Comparison of ENCODE assay signal across 1 cellular context in the genomic region with DNA sequence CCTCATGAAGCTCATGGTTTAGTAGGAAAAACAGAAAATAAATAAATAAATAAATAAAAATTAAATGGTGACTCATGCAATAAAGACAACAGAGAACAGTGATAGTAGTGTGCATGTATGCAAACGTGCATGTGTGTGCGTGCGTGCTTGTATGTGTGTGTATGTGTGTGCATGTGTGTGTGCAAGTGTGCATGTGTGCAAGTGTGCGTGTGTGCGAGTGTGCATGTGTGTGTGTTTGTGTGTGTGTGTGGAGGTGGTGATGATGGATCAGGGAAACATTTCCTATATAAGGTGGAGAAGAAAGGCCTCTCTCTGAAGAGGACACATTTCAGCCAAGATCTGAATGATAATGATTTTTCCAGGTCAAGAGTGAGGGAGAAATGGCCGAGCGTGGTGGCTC.
TF ChIP-seq lines count a peak whose summit lies in the region.

No MANE protein-coding gene starts in this region.

TF ChIP-seq in GM12878, 131 proteins besides CTCF, POLR2A, EP300 and RAD21 (continued from another document):
- TF ChIP-seq, protein P1, sequence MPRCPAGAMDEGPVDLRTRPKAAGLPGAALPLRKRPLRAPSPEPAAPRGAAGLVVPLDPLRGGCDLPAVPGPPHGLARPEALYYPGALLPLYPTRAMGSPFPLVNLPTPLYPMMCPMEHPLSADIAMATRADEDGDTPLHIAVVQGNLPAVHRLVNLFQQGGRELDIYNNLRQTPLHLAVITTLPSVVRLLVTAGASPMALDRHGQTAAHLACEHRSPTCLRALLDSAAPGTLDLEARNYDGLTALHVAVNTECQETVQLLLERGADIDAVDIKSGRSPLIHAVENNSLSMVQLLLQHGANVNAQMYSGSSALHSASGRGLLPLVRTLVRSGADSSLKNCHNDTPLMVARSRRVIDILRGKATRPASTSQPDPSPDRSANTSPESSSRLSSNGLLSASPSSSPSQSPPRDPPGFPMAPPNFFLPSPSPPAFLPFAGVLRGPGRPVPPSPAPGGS (IDR thresholded peaks at IDR 0.05; ENCODE audit: borderline replicate concordance, insufficient read depth, low read depth, low read length, poor library complexity, severe bottlenecking), result peak; percentile 88
- TF ChIP-seq, protein P2, sequence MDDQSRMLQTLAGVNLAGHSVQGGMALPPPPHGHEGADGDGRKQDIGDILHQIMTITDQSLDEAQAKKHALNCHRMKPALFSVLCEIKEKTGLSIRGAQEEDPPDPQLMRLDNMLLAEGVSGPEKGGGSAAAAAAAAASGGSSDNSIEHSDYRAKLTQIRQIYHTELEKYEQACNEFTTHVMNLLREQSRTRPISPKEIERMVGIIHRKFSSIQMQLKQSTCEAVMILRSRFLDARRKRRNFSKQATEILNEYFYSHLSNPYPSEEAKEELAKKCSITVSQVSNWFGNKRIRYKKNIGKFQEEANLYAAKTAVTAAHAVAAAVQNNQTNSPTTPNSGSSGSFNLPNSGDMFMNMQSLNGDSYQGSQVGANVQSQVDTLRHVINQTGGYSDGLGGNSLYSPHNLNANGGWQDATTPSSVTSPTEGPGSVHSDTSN (IDR thresholded peaks at IDR 0.05; ENCODE audit: insufficient replicate concordance, low read depth, low read length), result peak; percentile 40
